21 cellular contexts compared by ENCODE assay signal in the genomic region with DNA sequence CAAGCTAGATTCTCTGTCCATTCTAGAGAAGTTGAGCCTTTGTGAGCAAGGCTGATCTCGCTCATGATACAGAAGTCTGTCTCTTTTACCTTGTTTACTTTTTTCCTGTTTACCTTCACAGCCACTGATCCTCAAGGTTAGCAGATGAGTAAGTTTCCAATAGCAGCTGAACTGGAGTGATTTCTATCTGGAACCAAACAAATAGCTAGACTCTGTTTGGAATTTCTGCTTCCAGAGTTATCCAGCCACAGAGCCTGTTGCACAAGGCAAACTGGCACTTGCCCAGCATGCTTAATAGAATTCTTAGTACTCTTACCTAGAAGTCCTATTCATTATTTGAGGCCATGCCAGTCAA. TPM values are rescaled to one million over a fixed set of nuclear protein-coding genes. Genes with fewer than 3 reads are reported as not detected.
DNase-seq lines count a peak whose midpoint lies in the region; ATAC-seq and TF ChIP-seq lines count a peak whose summit lies in the region.
"Had no signal": no experiment of that assay in that cellular context is flagged by ENCODE, and none has a peak within 500 bp of the region (broad histone marks: within the 10 kb centered on the region; RNA-seq: fewer than 3 reads in every experiment).

No MANE protein-coding gene starts in this region.

- intact Hi-C loops in Caco-2 (cut with micrococcal nuclease; ENCODE audit: unreplicated experiment) = no loop called here
- intact Hi-C loops in activated T-helper 1 cell treated with anti-CD3 and anti-CD28 coated beads, Interleukin-12 subunit alpha, Interleukin-12 subunit beta, Interleukin-2, Interleukin-4 antibody, amounts not matched to agents 30 ng/mL and 10 ng/mL and 1 ng/mL, durations not matched to agents 14 hours and 24 hours and 36 hours (cut with micrococcal nuclease) = no loop called here

- H3K4me1 Mint-ChIP-seq in Caco-2 (ENCODE audit: low read depth, unreplicated experiment) = peaks cover 30% of the 10 kb centered on the region
- peaks cover 7% of the 10 kb centered on the region for H3K4me1 Mint-ChIP-seq in activated T-helper 1 cell treated with anti-CD3 and anti-CD28 coated beads, Interleukin-12 subunit alpha, Interleukin-12 subunit beta, Interleukin-2, Interleukin-4 antibody, amounts not matched to agents 30 ng/mL and 10 ng/mL and 1 ng/mL, durations not matched to agents 14 hours and 24 hours and 36 hours (ENCODE audit: low read depth)
- H3K4me1 Mint-ChIP-seq: activated CD4-positive, alpha-beta T cell treated with anti-CD3 and anti-CD28 coated beads, Interleukin-2, amount 10 ng/mL, durations not matched to agents 7 days and 5 days; brain; CD4-positive, CD25-positive, alpha-beta regulatory T cell had no signal

- ATAC-seq in foreskin keratinocyte (no peak), HG03095 (IDR thresholded peaks at IDR 0.05; ENCODE audit: unreplicated experiment) (no peak)

- H3K4me1 ChIP-seq in Caco-2 (peaks cover 25% of the 10 kb centered on the region), foreskin keratinocyte (no peaks in the 10 kb centered on the region)

- no peaks in the 10 kb centered on the region for H3K36me3 Mint-ChIP-seq in Caco-2 (ENCODE audit: insufficient read depth, unreplicated experiment)
- H3K36me3 Mint-ChIP-seq in activated T-helper 1 cell treated with anti-CD3 and anti-CD28 coated beads, Interleukin-12 subunit alpha, Interleukin-12 subunit beta, Interleukin-2, Interleukin-4 antibody, amounts not matched to agents 30 ng/mL and 10 ng/mL and 1 ng/mL, durations not matched to agents 14 hours and 24 hours and 36 hours (ENCODE audit: low read depth) = no peaks in the 10 kb centered on the region
- H3K36me3 Mint-ChIP-seq: brain; CD4-positive, CD25-positive, alpha-beta regulatory T cell had no signal

- H3K9me3 Mint-ChIP-seq in Caco-2 (ENCODE audit: unreplicated experiment) = no peaks in the 10 kb centered on the region
- no peaks in the 10 kb centered on the region for H3K9me3 Mint-ChIP-seq in activated T-helper 1 cell treated with anti-CD3 and anti-CD28 coated beads, Interleukin-12 subunit alpha, Interleukin-12 subunit beta, Interleukin-2, Interleukin-4 antibody, amounts not matched to agents 30 ng/mL and 10 ng/mL and 1 ng/mL, durations not matched to agents 14 hours and 24 hours and 36 hours
- H3K9me3 Mint-ChIP-seq: activated CD4-positive, alpha-beta T cell treated with anti-CD3 and anti-CD28 coated beads, Interleukin-2, amount 10 ng/mL, durations not matched to agents 7 days and 5 days; activated T-helper 2 cell treated with anti-CD3 and anti-CD28 coated beads, Interferon-gamma antibody, Interleukin-2, Interleukin-4, amounts not matched to agents 10 μg/mL and 5 μg/mL and 100 μg/mL, durations not matched to agents 14 hours and 24 hours and 36 hours had no signal

- H3K4me3 ChIP-seq in Caco-2 (ENCODE audit: low read depth, low read length) = no peak overlapping the region
- H3K4me3 ChIP-seq in epithelial cell of proximal tubule (ENCODE audit: low read depth, low read length) = no peak overlapping the region

- no peaks in the 10 kb centered on the region for H3K27me3 ChIP-seq in Caco-2 (replicated peaks; ENCODE audit: control insufficient read depth, insufficient read depth, low read length)
- peaks cover 45% of the 10 kb centered on the region for H3K27me3 ChIP-seq in foreskin keratinocyte

- TF ChIP-seq CTCF in Caco-2 (IDR thresholded peaks at IDR 0.05; ENCODE audit: insufficient read depth in 1 of 2, low read depth in 1 of 2, low read length in 1 of 2, severe bottlenecking in 1 of 2, unreplicated experiment in 1 of 2) (no peak), epithelial cell of proximal tubule (conservative IDR thresholded peaks at IDR 0.05; ENCODE audit: low read depth, low read length) (no peak), foreskin keratinocyte (conservative IDR thresholded peaks at IDR 0.05) (no peak)

- BruUV-seq in Caco-2 (replicated peaks; lab: Mats Ljungman, UMichigan) = no TSS peak

- H3K27ac Mint-ChIP-seq in Caco-2 (ENCODE audit: unreplicated experiment) = peak overlapping the region; percentile 61
- H3K27ac Mint-ChIP-seq in activated T-helper 1 cell treated with anti-CD3 and anti-CD28 coated beads, Interleukin-12 subunit alpha, Interleukin-12 subunit beta, Interleukin-2, Interleukin-4 antibody, amounts not matched to agents 30 ng/mL and 10 ng/mL and 1 ng/mL, durations not matched to agents 14 hours and 24 hours and 36 hours = no peak overlapping the region
- H3K27ac Mint-ChIP-seq: activated CD4-positive, alpha-beta T cell treated with anti-CD3 and anti-CD28 coated beads, Interleukin-2, amount 10 ng/mL, durations not matched to agents 7 days and 5 days; activated T-helper 2 cell treated with anti-CD3 and anti-CD28 coated beads, Interferon-gamma antibody, Interleukin-2, Interleukin-4, amounts not matched to agents 10 μg/mL and 5 μg/mL and 100 μg/mL, durations not matched to agents 14 hours and 24 hours and 36 hours; CD4-positive, CD25-positive, alpha-beta regulatory T cell; progenitor cell of endocrine pancreas had no signal

- no peaks in the 10 kb centered on the region for H3K36me3 ChIP-seq in Caco-2 (ENCODE audit: control insufficient read depth, insufficient read depth, low read length)

- H3K9me3 ChIP-seq in Caco-2 = no peaks in the 10 kb centered on the region

- POLR2A ChIA-PET in Caco-2 (lab: Charles Lee) = interaction anchor here (1.1 to 1.9 kb wide), 2 partner anchors 12 to 101 kb away, joined by 4 to 11 read pairs; a partner anchor contains a TSS

- no peaks in the 10 kb centered on the region for H3K27me3 Mint-ChIP-seq in Caco-2 (ENCODE audit: insufficient read depth, unreplicated experiment)
- peaks cover 20% of the 10 kb centered on the region for H3K27me3 Mint-ChIP-seq in activated T-helper 1 cell treated with anti-CD3 and anti-CD28 coated beads, Interleukin-12 subunit alpha, Interleukin-12 subunit beta, Interleukin-2, Interleukin-4 antibody, amounts not matched to agents 30 ng/mL and 10 ng/mL and 1 ng/mL, durations not matched to agents 14 hours and 24 hours and 36 hours (ENCODE audit: insufficient read depth)
- H3K27me3 Mint-ChIP-seq: progenitor cell of endocrine pancreas had no signal

- no peak overlapping the region for H3K27ac ChIP-seq in foreskin keratinocyte

- H3K4me3 Mint-ChIP-seq in Caco-2 (ENCODE audit: unreplicated experiment) = peak overlapping the region; percentile 23
- H3K4me3 Mint-ChIP-seq in activated T-helper 1 cell treated with anti-CD3 and anti-CD28 coated beads, Interleukin-12 subunit alpha, Interleukin-12 subunit beta, Interleukin-2, Interleukin-4 antibody, amounts not matched to agents 30 ng/mL and 10 ng/mL and 1 ng/mL, durations not matched to agents 14 hours and 24 hours and 36 hours = no peak overlapping the region
- H3K4me3 Mint-ChIP-seq: activated CD4-positive, alpha-beta T cell treated with anti-CD3 and anti-CD28 coated beads, Interleukin-2, amount 10 ng/mL, durations not matched to agents 7 days and 5 days; brain had no signal

- peak in 1 of 2 experiments; percentile 36 for DNase-seq in Caco-2
- peak; percentile 64 for DNase-seq in NCI-H226
- DNase-seq in epithelial cell of proximal tubule (ENCODE audit: low read depth) = peak; percentile 66
- DNase-seq in myocyte (ENCODE audit: low read depth) = peak; percentile 10
- DNase-seq in activated T-helper 1 cell treated with anti-CD3 and anti-CD28 coated beads, Interleukin-12 subunit alpha, Interleukin-12 subunit beta, Interleukin-2, Interleukin-4 antibody, amounts not matched to agents 30 ng/mL and 10 ng/mL and 1 ng/mL, durations not matched to agents 14 hours and 24 hours and 36 hours (ENCODE audit: low spot score) = no peak
- no peak for DNase-seq in foreskin keratinocyte
- DNase-seq in DMS153 (lab: John Stamatoyannopoulos, UW) = no peak
- DNase-seq: activated CD4-positive, alpha-beta T cell treated with anti-CD3 and anti-CD28 coated beads, Interleukin-2, amount 10 ng/mL, durations not matched to agents 7 days and 5 days; CD4-positive, CD25-positive, alpha-beta regulatory T cell; GF-D8; H7; NCI-H1092; NCI-H510A; RPMI8226; stimulated activated CD4-positive, alpha-beta T cell treated with anti-CD3 and anti-CD28 coated beads, Interleukin-4, amount 100 ng/mL, for 4 hours; stimulated activated naive CD4-positive, alpha-beta T cell; T-helper 2 cell had no signal

- CTCF ChIA-PET in Caco-2 (lab: Charles Lee) = interaction anchor here (0.6 to 1.3 kb wide), 3 partner anchors 13 to 992 kb away, joined by 3 to 4 read pairs (median 4); a partner anchor contains a TSS

RNA-seq across cellular contexts. Expression of a gene that starts 12.8 kb away (rescaled TPM):
- total RNA-seq in Caco-2 (2022) (99.6 and 104 TPM in 2 replicates), epithelial cell of proximal tubule (37.6 and 43.3 TPM in 2 replicates), myocyte (82.1 and 94.9 TPM in 2 replicates), foreskin keratinocyte (42.2 and 44.5 TPM in 2 replicates)
- 13.6 TPM for polyA plus RNA-seq in myocyte (2012)
- 71.4 and 81.5 TPM in 2 replicates for total RNA-seq in activated T-helper 1 cell treated with anti-CD3 and anti-CD28 coated beads, Interleukin-12 subunit alpha, Interleukin-12 subunit beta, Interleukin-2, Interleukin-4 antibody, amounts not matched to agents 30 ng/mL and 10 ng/mL and 1 ng/mL, durations not matched to agents 14 hours and 24 hours and 36 hours
- 11.1 and 15.8 TPM in 2 replicates for polyA plus RNA-seq in foreskin keratinocyte

Comparison
In these comparisons a context has a peak if more than half of its experiments do, and no peak if none do; other contexts are left out.
1. DNase-seq: peak in NCI-H226 (single experiment), epithelial cell of proximal tubule (single experiment) and myocyte (single experiment); none in activated T-helper 1 cell treated with anti-CD3 and anti-CD28 coated beads, Interleukin-12 subunit alpha, Interleukin-12 subunit beta, Interleukin-2, Interleukin-4 antibody, amounts not matched to agents 30 ng/mL and 10 ng/mL and 1 ng/mL, durations not matched to agents 14 hours and 24 hours and 36 hours (single experiment), foreskin keratinocyte (0 of 2) and DMS153 (single experiment).